Comparison of ENCODE assay signal across 8 cellular contexts in genomic region chrX:65528705-65529340, GRCh38. TPM values are rescaled to one million over a fixed set of nuclear protein-coding genes. Genes with fewer than 3 reads are reported as not detected.
DNase-seq lines count a peak whose midpoint lies in the region; ATAC-seq and TF ChIP-seq lines count a peak whose summit lies in the region.

No MANE protein-coding gene starts in this region.

- H3K79me2 ChIP-seq in GM23248 (ENCODE audit: insufficient read depth) (peaks cover 22% of the 10 kb centered on the region), parathyroid adenoma (peaks cover 2% of the 10 kb centered on the region)

- no peak for ATAC-seq in HG03159 (IDR thresholded peaks at IDR 0.05; ENCODE audit: unreplicated experiment)

- no peaks in the 10 kb centered on the region for H4K20me1 ChIP-seq in GM23248 (ENCODE audit: insufficient read depth)

- no peaks in the 10 kb centered on the region for H3K9me2 ChIP-seq in GM23248 (ENCODE audit: insufficient read depth)

- peak; percentile 87 for TF ChIP-seq CTCF in parathyroid adenoma (IDR thresholded peaks at IDR 0.05)

- H3K4me2 ChIP-seq in GM23248 (ENCODE audit: unreplicated experiment) = no peak overlapping the region
- H3K4me2 ChIP-seq in parathyroid adenoma (ENCODE audit: low read length) = no peak overlapping the region

- H3K4me3 ChIP-seq in GM23248 = no peak overlapping the region
- H3K4me3 ChIP-seq in parathyroid adenoma (ENCODE audit: low read depth, low read length) = no peak overlapping the region

- DNase-seq in ELF-1 (ENCODE audit: low read depth, low spot score) = peak; percentile 88
- peak; percentile 29 for DNase-seq in GM23248
- peak; percentile 24 for DNase-seq in NCI-H69 (lab: John Stamatoyannopoulos, UW)
- peak; percentile 23 for DNase-seq in activated T-cell treated with anti-CD3 and anti-CD28 coated beads for 1 hour (ENCODE audit: low read depth)
- DNase-seq in fibroblast of peridontal ligament (ENCODE audit: extremely low read depth) = peak; percentile 28
- no peak for DNase-seq in foreskin melanocyte

- no peaks in the 10 kb centered on the region for H3K9me3 ChIP-seq in GM23248 (ENCODE audit: low read depth)
- no peaks in the 10 kb centered on the region for H3K9me3 ChIP-seq in parathyroid adenoma (ENCODE audit: control insufficient read depth, low read length)

- H2AFZ ChIP-seq in GM23248 (no peak overlapping the region), parathyroid adenoma (no peak overlapping the region)

- in situ Hi-C loops in GM23248 (cut with MboI) = no loop called here

- no peak overlapping the region for H3K9ac ChIP-seq in GM23248
- no peak overlapping the region for H3K9ac ChIP-seq in parathyroid adenoma

- WGBS in GM23248 (ENCODE audit: low coverage in 1 of 2, low lambda C conversion rate in 2 of 2, missing lambda C conversion rate in 2 of 2), 2 experiments = 50 to 65% methylated on average over 7 to 9 of the region's 9 CpGs

- H3K27me3 ChIP-seq in GM23248 (replicated peaks; ENCODE audit: insufficient read depth) (no peaks in the 10 kb centered on the region), parathyroid adenoma (ENCODE audit: control insufficient read depth, insufficient read depth, low read length) (no peaks in the 10 kb centered on the region)

- no peaks in the 10 kb centered on the region for H3K36me3 ChIP-seq in GM23248 (ENCODE audit: low read depth)
- H3K36me3 ChIP-seq in parathyroid adenoma (ENCODE audit: control insufficient read depth, insufficient read depth, low read length) = no peaks in the 10 kb centered on the region

- no peak overlapping the region for H3K27ac ChIP-seq in GM23248
- H3K27ac ChIP-seq in parathyroid adenoma = no peak overlapping the region

- H3K4me1 ChIP-seq in GM23248 (ENCODE audit: insufficient read depth) = no peaks in the 10 kb centered on the region; the same call in 1 of the 2 replicates
- peaks cover 3% of the 10 kb centered on the region for H3K4me1 ChIP-seq in parathyroid adenoma

- no peaks in the 10 kb centered on the region for H3F3A ChIP-seq in GM23248 (ENCODE audit: insufficient read depth)

RNA-seq across cellular contexts. Expression of gene LAS1L, which starts 5.8 kb away (rescaled TPM):
- total RNA-seq in GM23248 (2014; rRNA removed; shearing (Covaris generic)) = 15.9 and 21.3 TPM in 2 replicates
- 23.5 and 25.0 TPM in 2 replicates for polyA plus RNA-seq in GM23248 (2016; fragmentation: Nextera tagmentation; extraction: Ambion mirVana)
